1 cellular context compared by ENCODE assay signal in genomic region chr22:27867114-27867957, GRCh38.
TF ChIP-seq lines count a peak whose summit lies in the region.

No MANE protein-coding gene starts in this region.

TF ChIP-seq in HepG2, 621 proteins besides CTCF, POLR2A, EP300 and RAD21 (continued from another document):
- TF ChIP-seq HNF1A (IDR thresholded peaks at IDR 0.05; ENCODE audit: low read depth) (no peak), HNF1A (CRISPR knock-in tag; IDR thresholded peaks at IDR 0.05; ENCODE audit: borderline replicate concordance) (no peak), ZFP37 (CRISPR knock-in tag; IDR thresholded peaks at IDR 0.05; ENCODE audit: borderline replicate concordance) (no peak)
